8 cellular contexts compared by ENCODE assay signal in genomic region chr11:125166347-125166841, GRCh38. TPM values are rescaled to one million over a fixed set of nuclear protein-coding genes. Genes with fewer than 3 reads are reported as not detected.
DNase-seq lines count a peak whose midpoint lies in the region; TF ChIP-seq lines count a peak whose summit lies in the region.

No MANE protein-coding gene starts in this region.

- H3K27ac ChIP-seq in tibial artery, result peak overlapping the region; percentile 72 to 88

- H3K36me3 ChIP-seq in tibial artery, result no peaks in the 10 kb centered on the region

- no peaks in the 10 kb centered on the region for H3K27me3 ChIP-seq in tibial artery

- peaks cover 0 to 58% (median 43%) of the 10 kb centered on the region in 4 donors for H3K4me1 ChIP-seq in tibial artery

- intact Hi-C loops in tibial artery (cut with DNase I; ENCODE audit: low total_unique reads), result loop anchor here (10.0 kb wide), 1 partner anchor 238 kb away; no protein-coding TSS in a partner anchor

- no peak for TF ChIP-seq CTCF in tibial artery (IDR thresholded peaks at IDR 0.05)

- H3K9me3 ChIP-seq in tibial artery, result no peaks in the 10 kb centered on the region

- DNase-seq in activated CD8-positive, alpha-beta memory T cell treated with anti-CD3 and anti-CD28 coated beads for 24 hours, result peak; percentile 59
- no peak for DNase-seq in activated CD8-positive, alpha-beta memory T cell treated with anti-CD3 and anti-CD28 coated beads, Interleukin-2, amount 50 U/mL, for 4 hours
- peak; percentile 11 for DNase-seq in dermis blood vessel endothelial cell
- peak; percentile 81 for DNase-seq in mesenteric fat pad (ENCODE audit: low spot score)
- peak; percentile 40 to 78 for DNase-seq in tibial artery
- no peak for DNase-seq in germinal center (ENCODE audit: low spot score)
- no peak for DNase-seq in DMS153 treated with DMSO at 0.1 percent for 48 hours (lab: John Stamatoyannopoulos, UW; ENCODE audit: unreplicated experiment)
- DNase-seq in midbrain (lab: John Stamatoyannopoulos, UW), result no peak

- H3K4me3 ChIP-seq in tibial artery, result peak overlapping the region; percentile 59 to 65

RNA-seq across cellular contexts. Expression of gene PKNOX2, which starts 1.8 kb away (rescaled TPM):
- total RNA-seq in dermis blood vessel endothelial cell, result not detected in 2 replicates
- total RNA-seq in mesenteric fat pad, result 2.6 TPM

RNA-seq across cellular contexts. Expression of gene TMEM218, which starts 55.0 kb away (rescaled TPM):
- total RNA-seq in dermis blood vessel endothelial cell (23.1 and 24.2 TPM in 2 replicates), mesenteric fat pad (24.6 TPM)

Comparison
In these comparisons a context has a peak if more than half of its experiments do, and no peak if none do; other contexts are left out.
1. DNase-seq: peak in activated CD8-positive, alpha-beta memory T cell treated with anti-CD3 and anti-CD28 coated beads for 24 hours (single experiment), dermis blood vessel endothelial cell (single experiment), mesenteric fat pad (single experiment) and tibial artery (2 of 2); none in activated CD8-positive, alpha-beta memory T cell treated with anti-CD3 and anti-CD28 coated beads, Interleukin-2, amount 50 U/mL, for 4 hours (single experiment), germinal center (single experiment), DMS153 treated with DMSO at 0.1 percent for 48 hours (single experiment) and midbrain (single experiment).